Comparison of ENCODE assay signal across 9 cellular contexts in genomic region chr2:25664531-25665307, GRCh38. TPM values are rescaled to one million over a fixed set of nuclear protein-coding genes. Genes with fewer than 3 reads are reported as not detected.
A peak's percentile ranks its signal among the peaks of the same experiment; 100 is the strongest.
DNase-seq lines count a peak whose midpoint lies in the region; ATAC-seq and TF ChIP-seq lines count a peak whose summit lies in the region.
"Had no signal": no experiment of that assay in that cellular context is flagged by ENCODE, and none has a peak within 500 bp of the region (broad histone marks: within the 10 kb centered on the region; RNA-seq: fewer than 3 reads in every experiment).

No MANE protein-coding gene starts in this region.

- TF ChIP-seq POLR2A in testis (IDR thresholded peaks at IDR 0.05) = no peak

- no peak overlapping the region; the same call in 1 of the 2 replicates for H3K27ac ChIP-seq in C4-2B
- no peak overlapping the region for H3K27ac ChIP-seq in coronary artery
- H3K27ac ChIP-seq in liver (ENCODE audit: low read depth in 1 of 2, low read length in 2 of 2) = no peak overlapping the region
- no peak overlapping the region for H3K27ac ChIP-seq in testis
- H3K27ac ChIP-seq: SK-N-MC had no signal

- TF ChIP-seq RAD21 in liver (IDR thresholded peaks at IDR 0.05) = peak; percentile 78 to 86

- 56% methylated on average over 11 of the region's 11 CpGs for WGBS in liver
- 48 to 52% methylated on average over 11 of the region's 11 CpGs for WGBS in testis, 2 donors

- H3K9me3 ChIP-seq in liver (ENCODE audit: control insufficient read depth in 4 of 4, low read length in 3 of 4) (no peaks in the 10 kb centered on the region), testis (no peaks in the 10 kb centered on the region)

- peak; percentile 43 for ATAC-seq in GM18868 (IDR thresholded peaks at IDR 0.05; ENCODE audit: unreplicated experiment)
- ATAC-seq in GM21529 (IDR thresholded peaks at IDR 0.05; ENCODE audit: unreplicated experiment) = no peak
- ATAC-seq in GM21825 (IDR thresholded peaks at IDR 0.05; ENCODE audit: unreplicated experiment) = no peak

- H3K27me3 ChIP-seq in liver (ENCODE audit: control insufficient read depth in 4 of 4, insufficient read depth in 4 of 4, low read length in 3 of 4) (no peaks in the 10 kb centered on the region), testis (no peaks in the 10 kb centered on the region)

- H3K4me1 ChIP-seq in liver (ENCODE audit: control insufficient read depth in 4 of 4, insufficient read depth in 4 of 4, low read length in 3 of 4) (peaks cover 0 to 5% (median 0%) of the 10 kb centered on the region in 4 donors), testis (no peaks in the 10 kb centered on the region)

- no peak overlapping the region for H3K9ac ChIP-seq in liver (ENCODE audit: low read depth in 1 of 2, low read length in 2 of 2)

- H3K4me3 ChIP-seq in coronary artery (peak overlapping the region; percentile 19), liver (ENCODE audit: low read depth in 1 of 3, low read length in 3 of 3) (no peak overlapping the region), testis (no peak overlapping the region)
- H3K4me3 ChIP-seq: SK-N-MC had no signal

- DNase-seq in OCI-M1 (lab: John Stamatoyannopoulos, UW) = peak; percentile 77
- no peak for DNase-seq in coronary artery (ENCODE audit: low spot score)
- peak; percentile 78 for DNase-seq in testis

- intact Hi-C loops in testis (cut with DNase I; ENCODE audit: low total_unique reads) = loop anchor here (10.0 kb wide), 1 partner anchor 60 kb away; no protein-coding TSS in a partner anchor

- peak; percentile 84 for TF ChIP-seq CTCF in C4-2B (conservative IDR thresholded peaks at IDR 0.05)
- peak; percentile 60 for TF ChIP-seq CTCF in coronary artery (IDR thresholded peaks at IDR 0.05)
- TF ChIP-seq CTCF in liver (IDR thresholded peaks at IDR 0.05; ENCODE audit: low read depth, low read length, missing input control) = peak; percentile 51
- peak; percentile 37 to 66 (median 55) for TF ChIP-seq CTCF in testis (IDR thresholded peaks at IDR 0.05)

- H3K36me3 ChIP-seq in liver (ENCODE audit: control insufficient read depth in 4 of 4, insufficient read depth in 3 of 4, low read depth in 1 of 4, low read length in 3 of 4) (no peaks in the 10 kb centered on the region), testis (ENCODE audit: low read depth, missing control alignments) (no peaks in the 10 kb centered on the region)

TF ChIP-seq in liver, 16 proteins besides CTCF, POLR2A, EP300 and RAD21:
- TF ChIP-seq NR2F2 (IDR thresholded peaks at IDR 0.05) (no peak), EGR1 (IDR thresholded peaks at IDR 0.05; ENCODE audit: low read depth in 2 of 2) (no peak), GABPA (IDR thresholded peaks at IDR 0.05 in 1 of 2, conservative IDR thresholded peaks at IDR 0.05 in 1 of 2) (no peak), TAF1 (conservative IDR thresholded peaks at IDR 0.05) (no peak), SP1 (IDR thresholded peaks at IDR 0.05) (no peak), HNF4A (conservative IDR thresholded peaks at IDR 0.05) (peak in 1 of 2 donors; percentile 23), YY1 (IDR thresholded peaks at IDR 0.05) (no peak), JUND (IDR thresholded peaks at IDR 0.05) (no peak), ATF3 (IDR thresholded peaks at IDR 0.05) (no peak), REST (IDR thresholded peaks at IDR 0.05) (peak; percentile 91), FOXA1 (IDR thresholded peaks at IDR 0.05) (no peak)

RNA-seq across cellular contexts. Expression of gene DTNB, which starts 8.7 kb away (rescaled TPM):
- 10 to 100 TPM in 1 of 2 donors, 1 to 10 TPM in 1; 3.8 to 10.5 TPM for total RNA-seq in liver
- polyA plus RNA-seq in liver = 1 to 10 TPM; 3.3 to 9.1 TPM
- 10 to 100 TPM; 45.1 to 47.3 TPM for total RNA-seq in testis
- 21.9 TPM for polyA plus RNA-seq in testis (ENCODE audit: insufficient read depth, low read depth, low replicate concordance)
